ENCODE assay signal across 14 cellular contexts in the genomic region with DNA sequence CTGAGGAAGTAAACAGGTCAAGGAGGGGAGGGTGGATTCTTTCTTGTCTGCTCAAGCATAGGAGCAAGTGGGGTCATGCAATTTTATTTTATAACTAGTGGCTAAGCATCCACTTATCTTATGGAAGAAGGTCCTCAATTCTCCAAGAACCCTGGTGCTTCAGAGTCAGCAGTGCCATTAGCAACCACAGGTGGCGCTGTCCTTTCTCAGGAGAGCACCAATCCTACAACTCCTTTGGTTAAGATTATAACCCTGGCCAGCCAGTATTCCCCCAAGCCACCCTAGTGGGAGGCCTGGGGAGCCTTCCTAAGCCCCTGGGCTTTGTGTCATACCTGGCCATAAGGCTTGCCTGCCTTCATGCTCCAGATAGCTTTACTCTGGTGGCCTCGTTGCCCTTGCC.
DNase-seq lines count a peak whose midpoint lies in the region; TF ChIP-seq lines count a peak whose summit lies in the region.
"Had no signal": no experiment of that assay in that cellular context is flagged by ENCODE, and none has a peak within 500 bp of the region (broad histone marks: within the 10 kb centered on the region; RNA-seq: fewer than 3 reads in every experiment).

No MANE protein-coding gene starts in this region.

- CTCF ChIA-PET in activated naive CD4-positive, alpha-beta T cell treated with anti-CD3 and anti-CD28 coated beads, Interleukin-2, amount 10 ng/mL, durations not matched to agents 7 days and 5 days (lab: Charles Lee) = no interaction called here

- no peak overlapping the region for H3K9ac ChIP-seq in MM.1S (ENCODE audit: low read length)
- no peak overlapping the region for H3K9ac ChIP-seq in endodermal cell (ENCODE audit: extremely low read depth, low read length, poor library complexity, severe bottlenecking)

- no peaks in the 10 kb centered on the region for H3K4me1 ChIP-seq in MM.1S (ENCODE audit: low read length)
- H3K4me1 ChIP-seq in endodermal cell (ENCODE audit: control insufficient read depth, insufficient read depth, low read length) = peaks cover 12% of the 10 kb centered on the region
- H3K4me1 ChIP-seq: A549 had no signal

- WGBS in endodermal cell (ENCODE audit: insufficient coverage in 1 of 2, insufficient read length in 1 of 2), 2 experiments = 88 to 93% methylated on average over 1 to 2 of the region's 2 CpGs

- H4K20me1 ChIP-seq in MM.1S (ENCODE audit: insufficient read depth, low read length) = no peaks in the 10 kb centered on the region

- H3K27ac Mint-ChIP-seq in endodermal cell = no peak overlapping the region
- no peak overlapping the region for H3K27ac Mint-ChIP-seq in progenitor cell of endocrine pancreas
- H3K27ac Mint-ChIP-seq in activated naive CD4-positive, alpha-beta T cell treated with anti-CD3 and anti-CD28 coated beads, Interleukin-2, amount 10 ng/mL, durations not matched to agents 7 days and 5 days = no peak overlapping the region

- no peak overlapping the region for H3K4me3 Mint-ChIP-seq in endodermal cell
- H3K4me3 Mint-ChIP-seq in progenitor cell of endocrine pancreas (ENCODE audit: low read depth) = no peak overlapping the region
- H3K4me3 Mint-ChIP-seq in activated naive CD4-positive, alpha-beta T cell treated with anti-CD3 and anti-CD28 coated beads, Interleukin-2, amount 10 ng/mL, durations not matched to agents 7 days and 5 days = no peak overlapping the region

- no peaks in the 10 kb centered on the region for H3F3A ChIP-seq in MM.1S (ENCODE audit: insufficient read depth, low read length)

- H3K27ac ChIP-seq in MM.1S (ENCODE audit: low read length) = no peak overlapping the region
- no peak overlapping the region for H3K27ac ChIP-seq in endodermal cell (ENCODE audit: low read depth, low read length)
- H3K27ac ChIP-seq: A549, ovary had no signal

- no peaks in the 10 kb centered on the region for H3K9me2 ChIP-seq in MM.1S (replicated peaks; ENCODE audit: insufficient read depth, low read length)

- H3K9me3 ChIP-seq in MM.1S (replicated peaks; ENCODE audit: insufficient read depth, low read length) (no peaks in the 10 kb centered on the region), endodermal cell (ENCODE audit: control insufficient read depth, low read length) (no peaks in the 10 kb centered on the region)
- H3K9me3 ChIP-seq: A549, ovary had no signal

- H3K27me3 ChIP-seq in MM.1S (replicated peaks; ENCODE audit: insufficient read depth, low read length) = no peaks in the 10 kb centered on the region
- no peaks in the 10 kb centered on the region for H3K27me3 ChIP-seq in endodermal cell (ENCODE audit: control insufficient read depth, insufficient read depth, low read length, poor library complexity, severe bottlenecking)
- H3K27me3 ChIP-seq: ovary had no signal

- H3K9me3 Mint-ChIP-seq in endodermal cell = no peaks in the 10 kb centered on the region
- no peaks in the 10 kb centered on the region for H3K9me3 Mint-ChIP-seq in progenitor cell of endocrine pancreas (ENCODE audit: low read depth)
- no peaks in the 10 kb centered on the region for H3K9me3 Mint-ChIP-seq in activated naive CD4-positive, alpha-beta T cell treated with anti-CD3 and anti-CD28 coated beads, Interleukin-2, amount 10 ng/mL, durations not matched to agents 7 days and 5 days

- H3K36me3 ChIP-seq in MM.1S (replicated peaks; ENCODE audit: insufficient read depth, low read length) (no peaks in the 10 kb centered on the region), endodermal cell (ENCODE audit: control insufficient read depth, insufficient read depth, low read length) (no peaks in the 10 kb centered on the region)
- H3K36me3 ChIP-seq: ovary had no signal

- H2AFZ ChIP-seq in MM.1S (ENCODE audit: low read length) = no peak overlapping the region

- DNase-seq in NCI-H146 (lab: John Stamatoyannopoulos, UW) (peak; percentile 8), NCI-H146 treated with DMSO at 0.1 percent for 48 hours (lab: John Stamatoyannopoulos, UW; ENCODE audit: unreplicated experiment) (no peak), MM.1S (no peak), endodermal cell (peak; percentile 76), progenitor cell of endocrine pancreas (ENCODE audit: low spot score, unreplicated experiment) (no peak), DMS79 (lab: John Stamatoyannopoulos, UW) (no peak), NCI-H526 (lab: John Stamatoyannopoulos, UW) (no peak)
- DNase-seq in activated naive CD4-positive, alpha-beta T cell treated with anti-CD3 and anti-CD28 coated beads, Interleukin-2, amount 10 ng/mL, durations not matched to agents 7 days and 5 days = no peak
- DNase-seq: activated T-cell treated with anti-CD3 and anti-CD28 coated beads, Interleukin-2, amount 50 U/mL, for 1 hour; Calu3; NCI-H1436; NCI-H524 treated with DMSO at 0.1 percent for 48 hours; ovary had no signal

- no peak overlapping the region for H3K4me2 ChIP-seq in MM.1S (ENCODE audit: low read depth, low read length)
- H3K4me2 ChIP-seq: A549 had no signal

- H3K4me1 Mint-ChIP-seq in endodermal cell (peaks cover 41% of the 10 kb centered on the region), progenitor cell of endocrine pancreas (ENCODE audit: low read depth) (no peaks in the 10 kb centered on the region)
- H3K4me1 Mint-ChIP-seq in activated naive CD4-positive, alpha-beta T cell treated with anti-CD3 and anti-CD28 coated beads, Interleukin-2, amount 10 ng/mL, durations not matched to agents 7 days and 5 days = no peaks in the 10 kb centered on the region

- peak; percentile 35 for TF ChIP-seq CTCF in MM.1S (IDR thresholded peaks at IDR 0.05; ENCODE audit: low read length)
- TF ChIP-seq CTCF in endodermal cell (conservative IDR thresholded peaks at IDR 0.05) = peak; percentile 81
- peak; percentile 41 for TF ChIP-seq CTCF in progenitor cell of endocrine pancreas (IDR thresholded peaks at IDR 0.05; ENCODE audit: unreplicated experiment)

- H3K79me2 ChIP-seq in MM.1S (ENCODE audit: low read length) = no peaks in the 10 kb centered on the region

- H3K36me3 Mint-ChIP-seq in endodermal cell (ENCODE audit: low read depth) (no peaks in the 10 kb centered on the region), progenitor cell of endocrine pancreas (ENCODE audit: insufficient read depth) (no peaks in the 10 kb centered on the region)
- H3K36me3 Mint-ChIP-seq in activated naive CD4-positive, alpha-beta T cell treated with anti-CD3 and anti-CD28 coated beads, Interleukin-2, amount 10 ng/mL, durations not matched to agents 7 days and 5 days = no peaks in the 10 kb centered on the region

- H3K4me3 ChIP-seq in MM.1S (ENCODE audit: low read length) (no peak overlapping the region), endodermal cell (ENCODE audit: low read length) (no peak overlapping the region)
- H3K4me3 ChIP-seq: A549, ovary had no signal

- H3K27me3 Mint-ChIP-seq in endodermal cell (ENCODE audit: insufficient read depth) = no peaks in the 10 kb centered on the region
- H3K27me3 Mint-ChIP-seq in progenitor cell of endocrine pancreas = peaks cover 17% of the 10 kb centered on the region
- H3K27me3 Mint-ChIP-seq in activated naive CD4-positive, alpha-beta T cell treated with anti-CD3 and anti-CD28 coated beads, Interleukin-2, amount 10 ng/mL, durations not matched to agents 7 days and 5 days = no peaks in the 10 kb centered on the region

Comparison
In these comparisons a context has a peak if more than half of its experiments do, and no peak if none do; other contexts are left out.
1. DNase-seq: peak in NCI-H146 (single experiment) and endodermal cell (single experiment); none in NCI-H146 treated with DMSO at 0.1 percent for 48 hours (single experiment), MM.1S (single experiment), progenitor cell of endocrine pancreas (single experiment), DMS79 (single experiment), NCI-H526 (0 of 2) and activated naive CD4-positive, alpha-beta T cell treated with anti-CD3 and anti-CD28 coated beads, Interleukin-2, amount 10 ng/mL, durations not matched to agents 7 days and 5 days (single experiment).
2. Peak in every context shown above with its lines, with median percentiles within 50 percentile points of each other: CTCF ChIP-seq.